ENCODE assay signal across 1 cellular context in genomic region chr2:134120718-134121630, GRCh38.
TF ChIP-seq lines count a peak whose summit lies in the region.

No MANE protein-coding gene starts in this region.

TF ChIP-seq in HepG2, 621 proteins besides CTCF, POLR2A, EP300 and RAD21 (continued from another document and continues in another):
- TF ChIP-seq, protein P1, sequence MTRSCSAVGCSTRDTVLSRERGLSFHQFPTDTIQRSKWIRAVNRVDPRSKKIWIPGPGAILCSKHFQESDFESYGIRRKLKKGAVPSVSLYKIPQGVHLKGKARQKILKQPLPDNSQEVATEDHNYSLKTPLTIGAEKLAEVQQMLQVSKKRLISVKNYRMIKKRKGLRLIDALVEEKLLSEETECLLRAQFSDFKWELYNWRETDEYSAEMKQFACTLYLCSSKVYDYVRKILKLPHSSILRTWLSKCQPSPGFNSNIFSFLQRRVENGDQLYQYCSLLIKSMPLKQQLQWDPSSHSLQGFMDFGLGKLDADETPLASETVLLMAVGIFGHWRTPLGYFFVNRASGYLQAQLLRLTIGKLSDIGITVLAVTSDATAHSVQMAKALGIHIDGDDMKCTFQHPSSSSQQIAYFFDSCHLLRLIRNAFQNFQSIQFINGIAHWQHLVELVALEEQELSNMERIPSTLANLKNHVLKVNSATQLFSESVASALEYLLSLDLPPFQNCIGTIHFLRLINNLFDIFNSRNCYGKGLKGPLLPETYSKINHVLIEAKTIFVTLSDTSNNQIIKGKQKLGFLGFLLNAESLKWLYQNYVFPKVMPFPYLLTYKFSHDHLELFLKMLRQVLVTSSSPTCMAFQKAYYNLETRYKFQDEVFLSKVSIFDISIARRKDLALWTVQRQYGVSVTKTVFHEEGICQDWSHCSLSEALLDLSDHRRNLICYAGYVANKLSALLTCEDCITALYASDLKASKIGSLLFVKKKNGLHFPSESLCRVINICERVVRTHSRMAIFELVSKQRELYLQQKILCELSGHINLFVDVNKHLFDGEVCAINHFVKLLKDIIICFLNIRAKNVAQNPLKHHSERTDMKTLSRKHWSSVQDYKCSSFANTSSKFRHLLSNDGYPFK (CRISPR knock-in tag; IDR thresholded peaks at IDR 0.05; ENCODE audit: borderline replicate concordance) = peak; percentile 65; the same call in 1 of the 2 replicates
- peak; percentile 80 for TF ChIP-seq FOXC1 (CRISPR knock-in tag; IDR thresholded peaks at IDR 0.05; ENCODE audit: borderline replicate concordance)
- TF ChIP-seq, protein P2, sequence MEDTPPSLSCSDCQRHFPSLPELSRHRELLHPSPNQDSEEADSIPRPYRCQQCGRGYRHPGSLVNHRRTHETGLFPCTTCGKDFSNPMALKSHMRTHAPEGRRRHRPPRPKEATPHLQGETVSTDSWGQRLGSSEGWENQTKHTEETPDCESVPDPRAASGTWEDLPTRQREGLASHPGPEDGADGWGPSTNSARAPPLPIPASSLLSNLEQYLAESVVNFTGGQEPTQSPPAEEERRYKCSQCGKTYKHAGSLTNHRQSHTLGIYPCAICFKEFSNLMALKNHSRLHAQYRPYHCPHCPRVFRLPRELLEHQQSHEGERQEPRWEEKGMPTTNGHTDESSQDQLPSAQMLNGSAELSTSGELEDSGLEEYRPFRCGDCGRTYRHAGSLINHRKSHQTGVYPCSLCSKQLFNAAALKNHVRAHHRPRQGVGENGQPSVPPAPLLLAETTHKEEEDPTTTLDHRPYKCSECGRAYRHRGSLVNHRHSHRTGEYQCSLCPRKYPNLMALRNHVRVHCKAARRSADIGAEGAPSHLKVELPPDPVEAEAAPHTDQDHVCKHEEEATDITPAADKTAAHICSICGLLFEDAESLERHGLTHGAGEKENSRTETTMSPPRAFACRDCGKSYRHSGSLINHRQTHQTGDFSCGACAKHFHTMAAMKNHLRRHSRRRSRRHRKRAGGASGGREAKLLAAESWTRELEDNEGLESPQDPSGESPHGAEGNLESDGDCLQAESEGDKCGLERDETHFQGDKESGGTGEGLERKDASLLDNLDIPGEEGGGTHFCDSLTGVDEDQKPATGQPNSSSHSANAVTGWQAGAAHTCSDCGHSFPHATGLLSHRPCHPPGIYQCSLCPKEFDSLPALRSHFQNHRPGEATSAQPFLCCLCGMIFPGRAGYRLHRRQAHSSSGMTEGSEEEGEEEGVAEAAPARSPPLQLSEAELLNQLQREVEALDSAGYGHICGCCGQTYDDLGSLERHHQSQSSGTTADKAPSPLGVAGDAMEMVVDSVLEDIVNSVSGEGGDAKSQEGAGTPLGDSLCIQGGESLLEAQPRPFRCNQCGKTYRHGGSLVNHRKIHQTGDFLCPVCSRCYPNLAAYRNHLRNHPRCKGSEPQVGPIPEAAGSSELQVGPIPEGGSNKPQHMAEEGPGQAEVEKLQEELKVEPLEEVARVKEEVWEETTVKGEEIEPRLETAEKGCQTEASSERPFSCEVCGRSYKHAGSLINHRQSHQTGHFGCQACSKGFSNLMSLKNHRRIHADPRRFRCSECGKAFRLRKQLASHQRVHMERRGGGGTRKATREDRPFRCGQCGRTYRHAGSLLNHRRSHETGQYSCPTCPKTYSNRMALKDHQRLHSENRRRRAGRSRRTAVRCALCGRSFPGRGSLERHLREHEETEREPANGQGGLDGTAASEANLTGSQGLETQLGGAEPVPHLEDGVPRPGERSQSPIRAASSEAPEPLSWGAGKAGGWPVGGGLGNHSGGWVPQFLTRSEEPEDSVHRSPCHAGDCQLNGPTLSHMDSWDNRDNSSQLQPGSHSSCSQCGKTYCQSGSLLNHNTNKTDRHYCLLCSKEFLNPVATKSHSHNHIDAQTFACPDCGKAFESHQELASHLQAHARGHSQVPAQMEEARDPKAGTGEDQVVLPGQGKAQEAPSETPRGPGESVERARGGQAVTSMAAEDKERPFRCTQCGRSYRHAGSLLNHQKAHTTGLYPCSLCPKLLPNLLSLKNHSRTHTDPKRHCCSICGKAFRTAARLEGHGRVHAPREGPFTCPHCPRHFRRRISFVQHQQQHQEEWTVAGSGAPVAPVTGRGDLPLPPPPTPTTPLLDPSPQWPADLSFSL (CRISPR knock-in tag; IDR thresholded peaks at IDR 0.05) = no peak
- no peak for TF ChIP-seq ZNF878 (CRISPR knock-in tag; IDR thresholded peaks at IDR 0.05)
- TF ChIP-seq ZNF678 (CRISPR knock-in tag; IDR thresholded peaks at IDR 0.05) = no peak; the same call in 1 of the 2 replicates
- TF ChIP-seq ZC3H13 (CRISPR knock-in tag; IDR thresholded peaks at IDR 0.05) = no peak
- TF ChIP-seq ZMYM4 (CRISPR knock-in tag; IDR thresholded peaks at IDR 0.05) = peak; percentile 73
- TF ChIP-seq KLF16 (CRISPR knock-in tag; IDR thresholded peaks at IDR 0.05) = peak in 1 of 2 experiments; percentile 79; a peak in 2 of 4 replicates
- TF ChIP-seq SNAI1 (CRISPR knock-in tag; IDR thresholded peaks at IDR 0.05; ENCODE audit: borderline replicate concordance) = 0 out of 2 replicates have a peak, but pooled peaks have one; percentile 82
- peak; percentile 90; the same call in 1 of the 2 replicates for TF ChIP-seq ZNF354B (CRISPR knock-in tag; IDR thresholded peaks at IDR 0.05)
- TF ChIP-seq NFE2L1 (CRISPR knock-in tag; IDR thresholded peaks at IDR 0.05; ENCODE audit: borderline replicate concordance) = no peak
- no peak for TF ChIP-seq ZNF496 (CRISPR knock-in tag; IDR thresholded peaks at IDR 0.05; ENCODE audit: insufficient replicate concordance)
- TF ChIP-seq, protein P3, sequence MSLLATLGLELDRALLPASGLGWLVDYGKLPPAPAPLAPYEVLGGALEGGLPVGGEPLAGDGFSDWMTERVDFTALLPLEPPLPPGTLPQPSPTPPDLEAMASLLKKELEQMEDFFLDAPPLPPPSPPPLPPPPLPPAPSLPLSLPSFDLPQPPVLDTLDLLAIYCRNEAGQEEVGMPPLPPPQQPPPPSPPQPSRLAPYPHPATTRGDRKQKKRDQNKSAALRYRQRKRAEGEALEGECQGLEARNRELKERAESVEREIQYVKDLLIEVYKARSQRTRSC (CRISPR knock-in tag; IDR thresholded peaks at IDR 0.05; ENCODE audit: low read depth) = no peak
- peak; percentile 62; the same call in 1 of the 2 replicates for TF ChIP-seq SPEN (CRISPR knock-in tag; IDR thresholded peaks at IDR 0.05; ENCODE audit: low read depth)
- no peak for TF ChIP-seq SNAPC4 (CRISPR knock-in tag; IDR thresholded peaks at IDR 0.05)
- no peak for TF ChIP-seq PCBP1 (IDR thresholded peaks at IDR 0.05; ENCODE audit: borderline replicate concordance, low read depth, low read length)
- TF ChIP-seq GPBP1L1 (CRISPR knock-in tag; IDR thresholded peaks at IDR 0.05) = no peak
- TF ChIP-seq FLYWCH1 (CRISPR knock-in tag; IDR thresholded peaks at IDR 0.05) = no peak
- peak; percentile 87 for TF ChIP-seq ZNF687 (CRISPR knock-in tag; IDR thresholded peaks at IDR 0.05)
- peak; percentile 96 for TF ChIP-seq ZNF501 (CRISPR knock-in tag; IDR thresholded peaks at IDR 0.05)
- no peak for TF ChIP-seq ZNF841 (CRISPR knock-in tag; IDR thresholded peaks at IDR 0.05; ENCODE audit: borderline replicate concordance)
- no peak for TF ChIP-seq SMARCE1 (IDR thresholded peaks at IDR 0.05; ENCODE audit: borderline replicate concordance)
